ENCODE assay signal across 26 cellular contexts in genomic region chr5:137148128-137148527, GRCh38.
DNase-seq lines count a peak whose midpoint lies in the region; FAIRE-seq and TF ChIP-seq lines count a peak whose summit lies in the region.
"Had no signal": no experiment of that assay in that cellular context is flagged by ENCODE, and none has a peak within 500 bp of the region (broad histone marks: within the 10 kb centered on the region; RNA-seq: fewer than 3 reads in every experiment).

No MANE protein-coding gene starts in this region.

- H3K9me3 ChIP-seq in endothelial cell of umbilical vein (replicated peaks; ENCODE audit: control insufficient read depth, insufficient read depth, low read length), result no peaks in the 10 kb centered on the region
- H3K9me3 ChIP-seq: Caco-2, pancreas, right atrium auricular region had no signal

- TF ChIP-seq POLR2A in endothelial cell of umbilical vein (IDR thresholded peaks at IDR 0.05; ENCODE audit: low read depth, low read length), result no peak

- peaks cover 53% of the 10 kb centered on the region for H3K4me1 Mint-ChIP-seq in HFFc6 (ENCODE audit: low read depth)
- H3K4me1 Mint-ChIP-seq: activated CD4-positive, alpha-beta T cell treated with anti-CD3 and anti-CD28 coated beads, Interleukin-2, amount 10 ng/mL, durations not matched to agents 24 days and 14 days; activated CD8-positive, alpha-beta memory T cell treated with anti-CD3 and anti-CD28 coated beads, Interleukin-2, amount 10 ng/mL, durations not matched to agents 7 days and 5 days; activated naive CD4-positive, alpha-beta T cell treated with anti-CD3 and anti-CD28 coated beads, Interleukin-2, amount 10 ng/mL, durations not matched to agents 7 days and 5 days; memory B cell; naive thymus-derived CD4-positive, alpha-beta T cell had no signal

- POLR2A ChIA-PET in endothelial cell of umbilical vein (lab: Charles Lee), result no interaction called here

- FAIRE-seq in endothelial cell of umbilical vein (lab: Jason Lieb, UNC), result peak; percentile 24
- FAIRE-seq: pancreas had no signal

- no peaks in the 10 kb centered on the region for H3K27me3 ChIP-seq in endothelial cell of umbilical vein (ENCODE audit: control insufficient read depth in 2 of 2, insufficient read depth in 2 of 2, low read length in 2 of 2)
- H3K27me3 ChIP-seq: pancreas, right atrium auricular region had no signal

- peak overlapping the region; percentile 24; the same call in 1 of the 2 replicates for H3K27ac Mint-ChIP-seq in HFFc6
- H3K27ac Mint-ChIP-seq: activated CD4-positive, alpha-beta T cell treated with anti-CD3 and anti-CD28 coated beads, Interleukin-2, amount 10 ng/mL, durations not matched to agents 24 days and 14 days; activated CD8-positive, alpha-beta memory T cell treated with anti-CD3 and anti-CD28 coated beads, Interleukin-2, amount 10 ng/mL, durations not matched to agents 7 days and 5 days; activated naive CD4-positive, alpha-beta T cell treated with anti-CD3 and anti-CD28 coated beads, Interleukin-2, amount 10 ng/mL, durations not matched to agents 7 days and 5 days; H9; memory B cell; naive thymus-derived CD4-positive, alpha-beta T cell; stimulated activated naive CD8-positive, alpha-beta T cell treated with anti-CD3 and anti-CD28 coated beads, Interleukin-15, Interleukin-2, amounts not matched to agents 100 ng/mL and 50 ng/mL, for 24 hours had no signal

- no peak for TF ChIP-seq CTCF in HFFc6 (IDR thresholded peaks at IDR 0.05)
- TF ChIP-seq CTCF in endothelial cell of umbilical vein (IDR thresholded peaks at IDR 0.05; ENCODE audit: extremely low read depth in 1 of 2, insufficient read depth in 1 of 2, low read depth in 1 of 2, low read length in 2 of 2), result no peak

- BruUV-seq in endothelial cell of umbilical vein (replicated peaks; lab: Mats Ljungman, UMichigan), result no TSS peak

- no peak overlapping the region for H3K9ac ChIP-seq in endothelial cell of umbilical vein (replicated peaks; ENCODE audit: extremely low read depth, insufficient read depth, low read length)

- H3K9me3 Mint-ChIP-seq in HFFc6, result no peaks in the 10 kb centered on the region
- H3K9me3 Mint-ChIP-seq: activated CD4-positive, alpha-beta T cell treated with anti-CD3 and anti-CD28 coated beads, Interleukin-2, amount 10 ng/mL, durations not matched to agents 24 days and 14 days; activated naive CD4-positive, alpha-beta T cell treated with anti-CD3 and anti-CD28 coated beads, Interleukin-2, amount 10 ng/mL, durations not matched to agents 7 days and 5 days; H9; memory B cell; stimulated activated naive CD8-positive, alpha-beta T cell treated with anti-CD3 and anti-CD28 coated beads, Interleukin-15, Interleukin-2, amounts not matched to agents 100 ng/mL and 50 ng/mL, for 24 hours had no signal

- H3K9me1 ChIP-seq in endothelial cell of umbilical vein (replicated peaks; ENCODE audit: control insufficient read depth, extremely low read depth, insufficient read depth, low read length), result no peaks in the 10 kb centered on the region

- H3K27me3 Mint-ChIP-seq in HFFc6 (ENCODE audit: insufficient read depth), result peaks cover 7% of the 10 kb centered on the region; the same call in 1 of the 2 replicates
- H3K27me3 Mint-ChIP-seq: activated CD4-positive, alpha-beta T cell treated with anti-CD3 and anti-CD28 coated beads, Interleukin-2, amount 10 ng/mL, durations not matched to agents 24 days and 14 days; stimulated activated naive CD8-positive, alpha-beta T cell treated with anti-CD3 and anti-CD28 coated beads, Interleukin-15, Interleukin-2, amounts not matched to agents 100 ng/mL and 50 ng/mL, for 24 hours had no signal

- DNase-seq in HFFc6, result no peak
- DNase-seq in NCI-H69 (lab: John Stamatoyannopoulos, UW), result peak; percentile 44
- DNase-seq in endothelial cell of umbilical vein (ENCODE audit: low read depth, low spot score), result peak; percentile 56
- DNase-seq in retina, result peak; percentile 47
- DNase-seq in NCI-H748 treated with DMSO at 0.1 percent for 48 hours (lab: John Stamatoyannopoulos, UW), result no peak
- DNase-seq in nucleus accumbens (lab: John Stamatoyannopoulos, UW), result no peak
- no peak for DNase-seq in A172 (ENCODE audit: low spot score)
- DNase-seq: activated CD4-positive, alpha-beta T cell treated with anti-CD3 and anti-CD28 coated beads, Interleukin-2, amount 10 ng/mL, durations not matched to agents 24 days and 14 days; activated CD8-positive, alpha-beta memory T cell treated with anti-CD3 and anti-CD28 coated beads, Interleukin-2, amount 10 ng/mL, durations not matched to agents 7 days and 5 days; activated naive CD4-positive, alpha-beta T cell treated with anti-CD3 and anti-CD28 coated beads, Interleukin-2, amount 10 ng/mL, durations not matched to agents 7 days and 5 days; C1 segment of cervical spinal cord; Caco-2; central memory CD4-positive, alpha-beta T cell; erythroblast; H9; Kasumi-1; naive thymus-derived CD4-positive, alpha-beta T cell; NCI-H2081; pancreas had no signal

- peaks cover 9% of the 10 kb centered on the region for H3K79me2 ChIP-seq in endothelial cell of umbilical vein (ENCODE audit: control insufficient read depth, insufficient read depth, low read length)

- peaks cover 11% of the 10 kb centered on the region for H3K4me1 ChIP-seq in endothelial cell of umbilical vein (ENCODE audit: control insufficient read depth, extremely low read depth, insufficient read depth, low read length)
- H3K4me1 ChIP-seq: Caco-2, pancreas had no signal

- H3K36me3 ChIP-seq in endothelial cell of umbilical vein (ENCODE audit: control insufficient read depth in 2 of 2, extremely low read depth in 1 of 2, insufficient read depth in 2 of 2, low read length in 2 of 2), result no peaks in the 10 kb centered on the region
- H3K36me3 ChIP-seq: pancreas, right atrium auricular region had no signal

- dilution Hi-C loops in endothelial cell of umbilical vein (cut with MboI; ENCODE audit: extremely low pct_ligation_motif_present, low sequenced_read_pairs), result no loop called here

- intact Hi-C loops in endothelial cell of umbilical vein (cut with micrococcal nuclease), result loop anchor here (2.0 kb wide), 1 partner anchor 21 kb away; no protein-coding TSS in a partner anchor

- H2AFZ ChIP-seq in endothelial cell of umbilical vein (ENCODE audit: low read depth, low read length), result no peak overlapping the region

- H4K20me1 ChIP-seq in endothelial cell of umbilical vein (replicated peaks; ENCODE audit: control insufficient read depth, extremely low read depth, insufficient read depth, low read length), result no peaks in the 10 kb centered on the region

- H3K27ac ChIP-seq in endothelial cell of umbilical vein (ENCODE audit: insufficient read depth, low read depth, low read length), result no peak overlapping the region
- H3K27ac ChIP-seq: HL-60, pancreas, right atrium auricular region, RWPE1, SK-N-MC, VCaP had no signal

- no peak overlapping the region for H3K4me3 ChIP-seq in endothelial cell of umbilical vein (replicated peaks in 1 of 3; ENCODE audit: insufficient read depth in 1 of 3, low read depth in 1 of 3, low read length in 3 of 3)
- H3K4me3 ChIP-seq: pancreas, right atrium auricular region, SK-N-MC had no signal

- no peaks in the 10 kb centered on the region for H3K36me3 Mint-ChIP-seq in HFFc6 (ENCODE audit: low read depth)
- H3K36me3 Mint-ChIP-seq: activated CD8-positive, alpha-beta memory T cell treated with anti-CD3 and anti-CD28 coated beads, Interleukin-2, amount 10 ng/mL, durations not matched to agents 7 days and 5 days; activated naive CD4-positive, alpha-beta T cell treated with anti-CD3 and anti-CD28 coated beads, Interleukin-2, amount 10 ng/mL, durations not matched to agents 7 days and 5 days; memory B cell; naive thymus-derived CD4-positive, alpha-beta T cell had no signal

- CTCF ChIA-PET in endothelial cell of umbilical vein (lab: Charles Lee), result no interaction called here

- H3K4me3 Mint-ChIP-seq in HFFc6, result no peak overlapping the region
- H3K4me3 Mint-ChIP-seq: activated CD4-positive, alpha-beta T cell treated with anti-CD3 and anti-CD28 coated beads, Interleukin-2, amount 10 ng/mL, durations not matched to agents 24 days and 14 days; activated CD8-positive, alpha-beta memory T cell treated with anti-CD3 and anti-CD28 coated beads, Interleukin-2, amount 10 ng/mL, durations not matched to agents 7 days and 5 days; activated naive CD4-positive, alpha-beta T cell treated with anti-CD3 and anti-CD28 coated beads, Interleukin-2, amount 10 ng/mL, durations not matched to agents 7 days and 5 days; H9; memory B cell; naive thymus-derived CD4-positive, alpha-beta T cell; stimulated activated naive CD8-positive, alpha-beta T cell treated with anti-CD3 and anti-CD28 coated beads, Interleukin-15, Interleukin-2, amounts not matched to agents 100 ng/mL and 50 ng/mL, for 24 hours had no signal

- H3K4me2 ChIP-seq in endothelial cell of umbilical vein (ENCODE audit: insufficient read depth, low read length), result no peak overlapping the region

TF ChIP-seq in endothelial cell of umbilical vein, 7 proteins besides CTCF, POLR2A, EP300 and RAD21:
- TF ChIP-seq MAX (IDR thresholded peaks at IDR 0.05; ENCODE audit: insufficient read depth, insufficient read length) (no peak), GATA2 (IDR thresholded peaks at IDR 0.05; ENCODE audit: insufficient read depth, insufficient read length, low read depth, low read length) (peak; percentile 43), MYC (IDR thresholded peaks at IDR 0.05; ENCODE audit: low read depth, low read length) (no peak), EZH2 (IDR thresholded peaks at IDR 0.05; ENCODE audit: borderline replicate concordance, low read depth, low read length, severe bottlenecking) (no peak)

Comparison
In these comparisons a context has a peak if more than half of its experiments do, and no peak if none do; other contexts are left out.
1. DNase-seq: peak in NCI-H69 (single experiment), endothelial cell of umbilical vein (single experiment) and retina (single experiment); none in HFFc6 (single experiment), NCI-H748 treated with DMSO at 0.1 percent for 48 hours (single experiment), nucleus accumbens (0 of 56) and A172 (single experiment).